Comparison of ENCODE assay signal across 1 cellular context in the genomic region with DNA sequence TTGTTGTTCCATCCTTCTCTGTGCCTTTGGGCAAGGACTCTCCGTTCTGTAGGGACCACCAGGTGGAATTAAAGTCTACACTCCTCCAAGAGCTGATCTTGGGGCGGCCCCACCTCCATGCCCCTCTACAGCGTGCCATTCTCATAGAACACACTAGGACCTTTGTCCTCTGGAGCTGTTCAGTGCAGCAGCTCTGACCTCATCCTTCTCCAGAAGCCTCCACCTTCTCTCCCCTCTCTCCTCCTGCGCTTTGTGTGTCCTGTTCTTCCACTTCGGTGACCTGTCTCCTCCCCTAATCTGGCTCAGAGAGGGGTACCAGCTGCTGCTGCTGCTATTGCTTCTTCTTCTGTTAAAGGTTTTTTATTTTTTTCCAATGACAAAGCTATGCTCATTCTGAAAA.
TF ChIP-seq lines count a peak whose summit lies in the region.

No MANE protein-coding gene starts in this region.

TF ChIP-seq in HEK293, 187 proteins besides CTCF, POLR2A, EP300 and RAD21:
- TF ChIP-seq, protein P1, sequence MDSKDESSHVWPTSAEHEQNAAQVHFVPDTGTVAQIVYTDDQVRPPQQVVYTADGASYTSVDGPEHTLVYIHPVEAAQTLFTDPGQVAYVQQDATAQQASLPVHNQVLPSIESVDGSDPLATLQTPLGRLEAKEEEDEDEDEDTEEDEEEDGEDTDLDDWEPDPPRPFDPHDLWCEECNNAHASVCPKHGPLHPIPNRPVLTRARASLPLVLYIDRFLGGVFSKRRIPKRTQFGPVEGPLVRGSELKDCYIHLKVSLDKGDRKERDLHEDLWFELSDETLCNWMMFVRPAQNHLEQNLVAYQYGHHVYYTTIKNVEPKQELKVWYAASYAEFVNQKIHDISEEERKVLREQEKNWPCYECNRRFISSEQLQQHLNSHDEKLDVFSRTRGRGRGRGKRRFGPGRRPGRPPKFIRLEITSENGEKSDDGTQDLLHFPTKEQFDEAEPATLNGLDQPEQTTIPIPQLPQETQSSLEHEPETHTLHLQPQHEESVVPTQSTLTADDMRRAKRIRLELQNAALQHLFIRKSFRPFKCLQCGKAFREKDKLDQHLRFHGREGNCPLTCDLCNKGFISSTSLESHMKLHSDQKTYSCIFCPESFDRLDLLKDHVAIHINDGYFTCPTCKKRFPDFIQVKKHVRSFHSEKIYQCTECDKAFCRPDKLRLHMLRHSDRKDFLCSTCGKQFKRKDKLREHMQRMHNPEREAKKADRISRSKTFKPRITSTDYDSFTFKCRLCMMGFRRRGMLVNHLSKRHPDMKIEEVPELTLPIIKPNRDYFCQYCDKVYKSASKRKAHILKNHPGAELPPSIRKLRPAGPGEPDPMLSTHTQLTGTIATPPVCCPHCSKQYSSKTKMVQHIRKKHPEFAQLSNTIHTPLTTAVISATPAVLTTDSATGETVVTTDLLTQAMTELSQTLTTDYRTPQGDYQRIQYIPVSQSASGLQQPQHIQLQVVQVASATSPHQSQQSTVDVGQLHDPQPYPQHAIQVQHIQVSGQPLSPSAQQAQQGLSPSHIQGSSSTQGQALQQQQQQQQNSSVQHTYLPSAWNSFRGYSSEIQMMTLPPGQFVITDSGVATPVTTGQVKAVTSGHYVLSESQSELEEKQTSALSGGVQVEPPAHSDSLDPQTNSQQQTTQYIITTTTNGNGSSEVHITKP (tag by site-specific recombination; IDR thresholded peaks at IDR 0.05), result peak; percentile 49; the same call in 1 of the 2 replicates
- TF ChIP-seq, protein P2, sequence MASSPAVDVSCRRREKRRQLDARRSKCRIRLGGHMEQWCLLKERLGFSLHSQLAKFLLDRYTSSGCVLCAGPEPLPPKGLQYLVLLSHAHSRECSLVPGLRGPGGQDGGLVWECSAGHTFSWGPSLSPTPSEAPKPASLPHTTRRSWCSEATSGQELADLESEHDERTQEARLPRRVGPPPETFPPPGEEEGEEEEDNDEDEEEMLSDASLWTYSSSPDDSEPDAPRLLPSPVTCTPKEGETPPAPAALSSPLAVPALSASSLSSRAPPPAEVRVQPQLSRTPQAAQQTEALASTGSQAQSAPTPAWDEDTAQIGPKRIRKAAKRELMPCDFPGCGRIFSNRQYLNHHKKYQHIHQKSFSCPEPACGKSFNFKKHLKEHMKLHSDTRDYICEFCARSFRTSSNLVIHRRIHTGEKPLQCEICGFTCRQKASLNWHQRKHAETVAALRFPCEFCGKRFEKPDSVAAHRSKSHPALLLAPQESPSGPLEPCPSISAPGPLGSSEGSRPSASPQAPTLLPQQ (tag by site-specific recombination; IDR thresholded peaks at IDR 0.05), result peak; percentile 35; the same call in 1 of the 2 replicates
- TF ChIP-seq, protein P3, sequence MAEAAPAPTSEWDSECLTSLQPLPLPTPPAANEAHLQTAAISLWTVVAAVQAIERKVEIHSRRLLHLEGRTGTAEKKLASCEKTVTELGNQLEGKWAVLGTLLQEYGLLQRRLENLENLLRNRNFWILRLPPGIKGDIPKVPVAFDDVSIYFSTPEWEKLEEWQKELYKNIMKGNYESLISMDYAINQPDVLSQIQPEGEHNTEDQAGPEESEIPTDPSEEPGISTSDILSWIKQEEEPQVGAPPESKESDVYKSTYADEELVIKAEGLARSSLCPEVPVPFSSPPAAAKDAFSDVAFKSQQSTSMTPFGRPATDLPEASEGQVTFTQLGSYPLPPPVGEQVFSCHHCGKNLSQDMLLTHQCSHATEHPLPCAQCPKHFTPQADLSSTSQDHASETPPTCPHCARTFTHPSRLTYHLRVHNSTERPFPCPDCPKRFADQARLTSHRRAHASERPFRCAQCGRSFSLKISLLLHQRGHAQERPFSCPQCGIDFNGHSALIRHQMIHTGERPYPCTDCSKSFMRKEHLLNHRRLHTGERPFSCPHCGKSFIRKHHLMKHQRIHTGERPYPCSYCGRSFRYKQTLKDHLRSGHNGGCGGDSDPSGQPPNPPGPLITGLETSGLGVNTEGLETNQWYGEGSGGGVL (tag by site-specific recombination; IDR thresholded peaks at IDR 0.05), result peak; percentile 49; the same call in 1 of the 2 replicates
- no peak for TF ChIP-seq SALL2 (tag by site-specific recombination; IDR thresholded peaks at IDR 0.05; ENCODE audit: borderline replicate concordance)
